8 cellular contexts compared by ENCODE assay signal in the genomic region with DNA sequence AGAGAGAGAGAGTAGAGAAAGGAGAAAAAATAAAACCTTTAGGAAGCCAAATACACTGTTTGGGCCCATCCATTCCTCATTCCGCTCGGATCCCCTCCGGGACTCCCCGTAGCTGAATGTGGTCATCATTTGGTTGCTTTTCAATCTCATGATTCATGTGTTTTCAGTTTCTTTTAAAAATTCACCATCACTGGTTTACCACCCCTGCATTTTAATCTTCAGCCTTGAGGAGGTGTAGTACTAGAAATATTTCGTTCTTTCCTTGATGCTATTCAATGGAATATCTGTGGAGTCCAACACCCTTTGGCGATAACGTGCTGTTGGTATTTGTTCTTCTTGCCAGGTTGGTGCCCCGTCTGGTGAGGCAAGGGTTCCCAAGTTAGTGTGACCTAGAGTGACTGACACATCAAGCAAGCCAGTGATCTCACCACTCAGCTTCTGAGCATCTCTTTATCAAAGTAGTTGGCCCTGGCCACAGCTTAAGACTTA.
A peak's percentile ranks its signal among the peaks of the same experiment; 100 is the strongest.
DNase-seq lines count a peak whose midpoint lies in the region; ATAC-seq and TF ChIP-seq lines count a peak whose summit lies in the region.

No MANE protein-coding gene starts in this region.

- TF ChIP-seq CTCF in osteocyte (IDR thresholded peaks at IDR 0.05) (no peak), foreskin fibroblast (IDR thresholded peaks at IDR 0.05; ENCODE audit: low read depth, low read length) (no peak)

- peak; percentile 40 for ATAC-seq in HG03342 (IDR thresholded peaks at IDR 0.05; ENCODE audit: unreplicated experiment)

- peak overlapping the region; percentile 77 for H3K4me3 Mint-ChIP-seq in activated T-helper 2 cell treated with anti-CD3 and anti-CD28 coated beads, Interferon-gamma antibody, Interleukin-2, Interleukin-4, amounts not matched to agents 10 μg/mL and 5 μg/mL and 100 μg/mL, durations not matched to agents 14 hours and 24 hours and 36 hours (ENCODE audit: low read depth)
- no peak overlapping the region for H3K4me3 Mint-ChIP-seq in osteocyte (ENCODE audit: unreplicated experiment)

- peak; percentile 75 for DNase-seq in activated CD8-positive, alpha-beta memory T cell treated with anti-CD3 and anti-CD28 coated beads for 24 hours
- no peak for DNase-seq in activated CD8-positive, alpha-beta memory T cell treated with anti-CD3 and anti-CD28 coated beads, Interleukin-2, amount 50 U/mL, for 4 hours
- peak; percentile 23 for DNase-seq in activated T-helper 2 cell treated with anti-CD3 and anti-CD28 coated beads, Interferon-gamma antibody, Interleukin-2, Interleukin-4, amounts not matched to agents 10 μg/mL and 5 μg/mL and 100 μg/mL, durations not matched to agents 14 hours and 24 hours and 36 hours (ENCODE audit: low spot score)
- no peak for DNase-seq in osteocyte (ENCODE audit: extremely low spot score, unreplicated experiment)
- DNase-seq in NCI-H2171 treated with DMSO at 0.1 percent for 48 hours (lab: John Stamatoyannopoulos, UW) = no peak
- no peak for DNase-seq in foreskin fibroblast
- no peak for DNase-seq in foreskin melanocyte

- no peaks in the 10 kb centered on the region for H3K27me3 Mint-ChIP-seq in activated T-helper 2 cell treated with anti-CD3 and anti-CD28 coated beads, Interferon-gamma antibody, Interleukin-2, Interleukin-4, amounts not matched to agents 10 μg/mL and 5 μg/mL and 100 μg/mL, durations not matched to agents 14 hours and 24 hours and 36 hours (ENCODE audit: low read depth)
- peaks cover 4% of the 10 kb centered on the region for H3K27me3 Mint-ChIP-seq in osteocyte (ENCODE audit: unreplicated experiment)

- peaks cover 35% of the 10 kb centered on the region for H3K36me3 Mint-ChIP-seq in activated T-helper 2 cell treated with anti-CD3 and anti-CD28 coated beads, Interferon-gamma antibody, Interleukin-2, Interleukin-4, amounts not matched to agents 10 μg/mL and 5 μg/mL and 100 μg/mL, durations not matched to agents 14 hours and 24 hours and 36 hours (ENCODE audit: low read depth)
- no peaks in the 10 kb centered on the region for H3K36me3 Mint-ChIP-seq in osteocyte (ENCODE audit: unreplicated experiment)

- intact Hi-C loops in activated T-helper 2 cell treated with anti-CD3 and anti-CD28 coated beads, Interferon-gamma antibody, Interleukin-2, Interleukin-4, amounts not matched to agents 10 μg/mL and 5 μg/mL and 100 μg/mL, durations not matched to agents 14 hours and 24 hours and 36 hours (cut with micrococcal nuclease) = loop anchor here (1.0 to 5.0 kb wide), 10 partner anchors 34 to 734 kb away; a partner anchor contains a TSS

- peaks cover 56% of the 10 kb centered on the region for H3K4me1 Mint-ChIP-seq in activated T-helper 2 cell treated with anti-CD3 and anti-CD28 coated beads, Interferon-gamma antibody, Interleukin-2, Interleukin-4, amounts not matched to agents 10 μg/mL and 5 μg/mL and 100 μg/mL, durations not matched to agents 14 hours and 24 hours and 36 hours (ENCODE audit: low read depth)
- peaks cover 39% of the 10 kb centered on the region for H3K4me1 Mint-ChIP-seq in osteocyte (ENCODE audit: unreplicated experiment)

- peaks cover 4% of the 10 kb centered on the region for H3K9me3 Mint-ChIP-seq in activated T-helper 2 cell treated with anti-CD3 and anti-CD28 coated beads, Interferon-gamma antibody, Interleukin-2, Interleukin-4, amounts not matched to agents 10 μg/mL and 5 μg/mL and 100 μg/mL, durations not matched to agents 14 hours and 24 hours and 36 hours
- no peaks in the 10 kb centered on the region for H3K9me3 Mint-ChIP-seq in osteocyte (ENCODE audit: unreplicated experiment)

- no peak overlapping the region for H3K4me3 ChIP-seq in foreskin fibroblast (ENCODE audit: low read depth in 1 of 2, low read length in 2 of 2)

- H3K27ac Mint-ChIP-seq in activated T-helper 2 cell treated with anti-CD3 and anti-CD28 coated beads, Interferon-gamma antibody, Interleukin-2, Interleukin-4, amounts not matched to agents 10 μg/mL and 5 μg/mL and 100 μg/mL, durations not matched to agents 14 hours and 24 hours and 36 hours = peak overlapping the region; percentile 98
- H3K27ac Mint-ChIP-seq in osteocyte (ENCODE audit: unreplicated experiment) = peak overlapping the region; percentile 59

Comparison
In these comparisons a context has a peak if more than half of its experiments do, and no peak if none do; other contexts are left out.
1. DNase-seq: peak in activated CD8-positive, alpha-beta memory T cell treated with anti-CD3 and anti-CD28 coated beads for 24 hours (single experiment) and activated T-helper 2 cell treated with anti-CD3 and anti-CD28 coated beads, Interferon-gamma antibody, Interleukin-2, Interleukin-4, amounts not matched to agents 10 μg/mL and 5 μg/mL and 100 μg/mL, durations not matched to agents 14 hours and 24 hours and 36 hours (single experiment); none in activated CD8-positive, alpha-beta memory T cell treated with anti-CD3 and anti-CD28 coated beads, Interleukin-2, amount 50 U/mL, for 4 hours (single experiment), osteocyte (single experiment), NCI-H2171 treated with DMSO at 0.1 percent for 48 hours (single experiment), foreskin fibroblast (0 of 2) and foreskin melanocyte (single experiment).